Comparison of ENCODE assay signal across 1 cellular context in genomic region chr3:71111784-71112440, GRCh38.
TF ChIP-seq lines count a peak whose summit lies in the region.

No MANE protein-coding gene starts in this region.

TF ChIP-seq in HCT116, 20 proteins besides CTCF, POLR2A, EP300 and RAD21:
- TF ChIP-seq REST (IDR thresholded peaks at IDR 0.05; ENCODE audit: low read depth) (no peak), EZH2 (IDR thresholded peaks at IDR 0.05) (no peak), CBX3 (IDR thresholded peaks at IDR 0.05; ENCODE audit: low read depth) (no peak), FOSL1 (IDR thresholded peaks at IDR 0.05; ENCODE audit: low read depth) (no peak)
